Comparison of ENCODE assay signal across 10 cellular contexts in the genomic region with DNA sequence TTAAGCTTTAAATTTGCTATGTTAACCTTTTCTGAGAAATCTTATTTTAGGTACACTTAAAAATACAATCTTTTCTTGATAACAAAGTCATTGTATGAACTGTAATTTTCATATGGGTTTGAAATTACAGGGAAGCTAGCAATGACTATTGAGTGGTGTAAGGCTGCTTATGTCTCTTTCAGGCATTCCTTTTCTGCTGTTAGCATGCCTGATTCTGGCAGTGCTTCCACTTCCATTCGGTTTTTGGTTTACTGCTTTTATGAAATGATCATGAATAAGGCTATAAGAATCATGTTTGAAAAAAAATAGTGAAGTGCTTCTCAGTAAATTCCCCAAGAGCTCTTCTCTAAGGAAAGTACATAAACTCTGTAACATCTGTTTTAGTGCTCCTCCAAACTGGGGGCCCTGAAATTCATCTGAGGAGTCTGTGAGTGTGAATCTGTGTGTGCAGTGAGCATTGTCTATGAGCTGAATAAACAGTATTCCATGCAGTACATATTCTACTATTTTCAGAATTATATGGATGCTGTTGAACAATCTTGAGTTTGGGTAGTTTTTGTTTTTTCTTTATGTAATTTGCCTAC.
A peak's percentile ranks its signal among the peaks of the same experiment; 100 is the strongest.
DNase-seq lines count a peak whose midpoint lies in the region; ATAC-seq and TF ChIP-seq lines count a peak whose summit lies in the region.
"Had no signal": no experiment of that assay in that cellular context is flagged by ENCODE, and none has a peak within 500 bp of the region (broad histone marks: within the 10 kb centered on the region; RNA-seq: fewer than 3 reads in every experiment).

No MANE protein-coding gene starts in this region.

- H3K36me3 ChIP-seq in RWPE2 (ENCODE audit: low read depth) = no peaks in the 10 kb centered on the region

- H3K27me3 Mint-ChIP-seq in progenitor cell of endocrine pancreas = no peaks in the 10 kb centered on the region
- H3K27me3 Mint-ChIP-seq: naive thymus-derived CD8-positive, alpha-beta T cell had no signal

- no peak for TF ChIP-seq CTCF in RWPE2 (IDR thresholded peaks at IDR 0.05; ENCODE audit: poor library complexity, severe bottlenecking)
- no peak for TF ChIP-seq CTCF in progenitor cell of endocrine pancreas (IDR thresholded peaks at IDR 0.05; ENCODE audit: unreplicated experiment)

- peaks cover 23% of the 10 kb centered on the region for H3K4me1 ChIP-seq in RWPE2 (ENCODE audit: insufficient read depth, poor library complexity, severe bottlenecking)

- H3K9me3 Mint-ChIP-seq in progenitor cell of endocrine pancreas (ENCODE audit: low read depth) = peaks cover 4% of the 10 kb centered on the region

- no peak overlapping the region for H3K4me3 ChIP-seq in RWPE2 (ENCODE audit: severe bottlenecking)

- no peak overlapping the region for H3K27ac ChIP-seq in RWPE2 (ENCODE audit: poor library complexity, severe bottlenecking)

- H3K27ac Mint-ChIP-seq in progenitor cell of endocrine pancreas = peak overlapping the region; percentile 67

- no peaks in the 10 kb centered on the region for H3K9me3 ChIP-seq in RWPE2 (ENCODE audit: severe bottlenecking)

- DNase-seq in NCI-H2107 treated with DMSO at 0.1 percent for 48 hours (lab: John Stamatoyannopoulos, UW; ENCODE audit: unreplicated experiment) (peak; percentile 66), NCI-H2107 (lab: John Stamatoyannopoulos, UW) (no peak), RWPE2 (ENCODE audit: low spot score) (no peak), progenitor cell of endocrine pancreas (ENCODE audit: low spot score, unreplicated experiment) (no peak), SIG-M5 (lab: John Stamatoyannopoulos, UW) (no peak)
- DNase-seq: foreskin melanocyte; naive thymus-derived CD8-positive, alpha-beta T cell had no signal

- H3K36me3 Mint-ChIP-seq in progenitor cell of endocrine pancreas (ENCODE audit: insufficient read depth) = peaks cover 8% of the 10 kb centered on the region

- peaks cover 5% of the 10 kb centered on the region for H3K4me1 Mint-ChIP-seq in progenitor cell of endocrine pancreas (ENCODE audit: low read depth)

- H3K27me3 ChIP-seq in RWPE2 (ENCODE audit: insufficient read depth, poor library complexity, severe bottlenecking) = no peaks in the 10 kb centered on the region

- no peak overlapping the region for H3K4me3 Mint-ChIP-seq in progenitor cell of endocrine pancreas (ENCODE audit: low read depth)
- H3K4me3 Mint-ChIP-seq: naive thymus-derived CD8-positive, alpha-beta T cell had no signal

- peak; percentile 40 for ATAC-seq in HG02642 (IDR thresholded peaks at IDR 0.05; ENCODE audit: poor library complexity, unreplicated experiment)
- ATAC-seq in RWPE2 (ENCODE audit: low read depth) = peak; percentile 39; the same call in 1 of the 3 replicates
- ATAC-seq in HG03521 (IDR thresholded peaks at IDR 0.05; ENCODE audit: unreplicated experiment) = no peak
- no peak for ATAC-seq in HG03108 (IDR thresholded peaks at IDR 0.05; ENCODE audit: unreplicated experiment)
- ATAC-seq: naive thymus-derived CD8-positive, alpha-beta T cell had no signal

Comparison
In these comparisons a context has a peak if more than half of its experiments do, and no peak if none do; other contexts are left out.
1. ATAC-seq: peak in HG02642 (single experiment) and RWPE2 (single experiment); none in HG03521 (single experiment) and HG03108 (single experiment).